ENCODE assay signal across 30 cellular contexts in genomic region chr14:103041464-103041863, GRCh38. TPM values are rescaled to one million over a fixed set of nuclear protein-coding genes. Genes with fewer than 3 reads are reported as not detected.
"Had no signal": no experiment of that assay in that cellular context is flagged by ENCODE, and none has a peak within 500 bp of the region (broad histone marks: within the 10 kb centered on the region; RNA-seq: fewer than 3 reads in every experiment).

No MANE protein-coding gene starts in this region.

- H3K9me3 ChIP-seq: gastroesophageal sphincter, left lung, lower lobe of right lung, mucosa of descending colon, suprapubic skin, thyroid gland had no signal

- H3K9ac ChIP-seq: parathyroid adenoma had no signal

- H3K4me3 Mint-ChIP-seq: natural killer cell treated with Interleukin-12 subunit alpha and Interleukin-12 subunit beta and Interleukin-15 and Interleukin-18, amount 100 ng/mL, for 72 hours; neural crest cell; stimulated activated naive CD8-positive, alpha-beta T cell treated with anti-CD3 and anti-CD28 coated beads, Interleukin-15, amount 100 ng/mL, for 72 hours; type B pancreatic cell had no signal

- ATAC-seq: gastroesophageal sphincter; left lung; mucosa of descending colon; natural killer cell treated with Interleukin-12 subunit alpha and Interleukin-12 subunit beta and Interleukin-15 and Interleukin-18, amount 100 ng/mL, for 72 hours; stimulated activated naive CD8-positive, alpha-beta T cell treated with anti-CD3 and anti-CD28 coated beads, Interleukin-15, amount 100 ng/mL, for 72 hours had no signal

- H3K9me3 Mint-ChIP-seq: natural killer cell treated with Interleukin-12 subunit alpha and Interleukin-12 subunit beta and Interleukin-15 and Interleukin-18, amount 100 ng/mL, for 72 hours; stimulated activated naive CD8-positive, alpha-beta T cell treated with anti-CD3 and anti-CD28 coated beads, Interleukin-15, amount 100 ng/mL, for 72 hours had no signal

- H3K36me3 ChIP-seq: thyroid gland had no signal

- H3K4me3 ChIP-seq: dorsolateral prefrontal cortex, gastroesophageal sphincter, heart right ventricle, left lung, lower lobe of right lung, mucosa of descending colon, skin epidermis, suprapubic skin, thyroid gland had no signal

- H2AFZ ChIP-seq: parathyroid adenoma had no signal

- H3K36me3 Mint-ChIP-seq: natural killer cell treated with Interleukin-12 subunit alpha and Interleukin-12 subunit beta and Interleukin-15 and Interleukin-18, amount 100 ng/mL, for 72 hours had no signal

- H3K27ac Mint-ChIP-seq: naive B cell; natural killer cell treated with Interleukin-12 subunit alpha and Interleukin-12 subunit beta and Interleukin-15 and Interleukin-18, amount 100 ng/mL, for 72 hours; progenitor cell of endocrine pancreas; stimulated activated naive CD8-positive, alpha-beta T cell treated with anti-CD3 and anti-CD28 coated beads, Interleukin-15, amount 100 ng/mL, for 72 hours; type B pancreatic cell had no signal

- DNase-seq: central memory CD4-positive, alpha-beta T cell; dorsolateral prefrontal cortex; effector CD4-positive, alpha-beta T cell; foreskin fibroblast; heart right ventricle; hippocampal formation; left cardiac atrium; left lung; lower lobe of right lung; mucosa of descending colon; naive B cell; stimulated activated CD4-positive, alpha-beta T cell treated with anti-CD3 and anti-CD28 coated beads, Interleukin-15, amount 100 ng/mL, for 24 hours; stimulated activated CD4-positive, alpha-beta T cell treated with anti-CD3 and anti-CD28 coated beads, Interleukin-2, amount 100 ng/mL, for 48 hours; stimulated activated CD8-positive, alpha-beta memory T cell treated with anti-CD3 and anti-CD28 coated beads, Interleukin-4, amount 100 ng/mL, for 48 hours; stimulated activated naive CD4-positive, alpha-beta T cell; stimulated activated naive CD8-positive, alpha-beta T cell treated with anti-CD3 and anti-CD28 coated beads, Interleukin-15, amount 100 ng/mL, for 72 hours; thyroid gland had no signal

- H3K27ac ChIP-seq: dorsolateral prefrontal cortex, gastroesophageal sphincter, heart right ventricle, left lung, lower lobe of right lung, parathyroid adenoma, skin epidermis, suprapubic skin, thyroid gland had no signal

- H3K27me3 ChIP-seq: dorsolateral prefrontal cortex, gastroesophageal sphincter, heart right ventricle, left lung, suprapubic skin, thyroid gland had no signal

- H3K27me3 Mint-ChIP-seq: naive B cell, progenitor cell of endocrine pancreas, type B pancreatic cell had no signal

RNA-seq across cellular contexts. Expression of gene LBHD2, which starts 42.5 kb away (rescaled TPM):
- total RNA-seq: cerebellum; gastroesophageal sphincter; heart right ventricle; kidney epithelial cell; left lung; lower lobe of right lung; mucosa of descending colon; natural killer cell treated with Interleukin-12 subunit alpha and Interleukin-12 subunit beta and Interleukin-15 and Interleukin-18, amount 100 ng/mL, for 72 hours; neural crest cell; osteoblast; progenitor cell of endocrine pancreas; suprapubic skin; thyroid gland; urinary bladder had no signal
- polyA plus RNA-seq: esophagus, urinary bladder had no signal

RNA-seq across cellular contexts. Expression of gene EXOC3L4, which starts 53.1 kb away (rescaled TPM):
- total RNA-seq: natural killer cell treated with Interleukin-12 subunit alpha and Interleukin-12 subunit beta and Interleukin-15 and Interleukin-18, amount 100 ng/mL, for 72 hours; neural crest cell; osteoblast had no signal
